In genomic region chr6:48733581-48733980, GRCh38 we compare ENCODE assay signal across 30 cellular contexts.
DNase-seq lines count a peak whose midpoint lies in the region; ATAC-seq and TF ChIP-seq lines count a peak whose summit lies in the region.
"Had no signal": no experiment of that assay in that cellular context is flagged by ENCODE, and none has a peak within 500 bp of the region (broad histone marks: within the 10 kb centered on the region; RNA-seq: fewer than 3 reads in every experiment).

No MANE protein-coding gene starts in this region.

- no peaks in the 10 kb centered on the region for H3K79me2 ChIP-seq in ACC112 (ENCODE audit: control insufficient read depth, insufficient read depth, low read length, unreplicated experiment)
- H3K79me2 ChIP-seq in GM23338 (replicated peaks; ENCODE audit: insufficient read depth): no peaks in the 10 kb centered on the region

- peaks cover 4% of the 10 kb centered on the region; the same call in 1 of the 3 replicates for H3K9me3 Mint-ChIP-seq in GM23338

- H3K4me1 ChIP-seq in ACC112 (ENCODE audit: control insufficient read depth, insufficient read depth, low read length, unreplicated experiment) (peaks cover 18% of the 10 kb centered on the region), GM23338 (ENCODE audit: insufficient read depth) (0 out of 2 replicates have a peak, but pooled peaks cover 3% of the 10 kb centered on the region)
- H3K4me1 ChIP-seq: A549, left ventricle myocardium inferior, Peyer's patch, right atrium auricular region, spleen, uterus had no signal

- H3K27me3 Mint-ChIP-seq in GM23338 (ENCODE audit: insufficient read depth, low read depth, poor library complexity): no peaks in the 10 kb centered on the region
- H3K27me3 Mint-ChIP-seq: activated T-helper 17 cell treated with anti-CD3 and anti-CD28 coated beads, Interleukin-2, amount 50 U/mL, for 72 hours; CD4-positive, CD25-positive, alpha-beta regulatory T cell; stimulated activated naive CD8-positive, alpha-beta T cell treated with anti-CD3 and anti-CD28 coated beads, Interleukin-15, Interleukin-2, amounts not matched to agents 100 ng/mL and 50 ng/mL, for 24 hours had no signal

- H3K4me3 Mint-ChIP-seq in GM23338: no peak overlapping the region
- H3K4me3 Mint-ChIP-seq: activated T-helper 17 cell treated with anti-CD3 and anti-CD28 coated beads, Interleukin-2, amount 50 U/mL, for 72 hours; CD4-positive, CD25-positive, alpha-beta regulatory T cell; mesothelial cell of epicardium; stimulated activated naive CD8-positive, alpha-beta T cell treated with anti-CD3 and anti-CD28 coated beads, Interleukin-15, Interleukin-2, amounts not matched to agents 100 ng/mL and 50 ng/mL, for 24 hours had no signal

- 0 out of 2 replicates have a peak, but pooled peaks cover 5% of the 10 kb centered on the region for H3K9me2 ChIP-seq in GM23338 (ENCODE audit: insufficient read depth)

- H3K27ac ChIP-seq in ACC112 (ENCODE audit: low read depth, low read length) (no peak overlapping the region), GM23338 (ENCODE audit: low read depth) (no peak overlapping the region)
- H3K27ac ChIP-seq: A549, left ventricle myocardium inferior, Peyer's patch, right atrium auricular region, spleen, thoracic aorta, uterus had no signal

- H3K36me3 ChIP-seq in ACC112 (ENCODE audit: insufficient read depth, low read length) (no peaks in the 10 kb centered on the region), GM23338 (ENCODE audit: insufficient read depth) (no peaks in the 10 kb centered on the region)
- H3K36me3 ChIP-seq: left ventricle myocardium inferior, Peyer's patch, right atrium auricular region, spleen, thoracic aorta, uterus had no signal

- no peak for TF ChIP-seq CTCF in GM23338 (conservative IDR thresholded peaks at IDR 0.05; ENCODE audit: low read depth in 2 of 2)

- H3F3A ChIP-seq in GM23338 (replicated peaks; ENCODE audit: low read depth): no peaks in the 10 kb centered on the region

- no peak for ATAC-seq in GM23338
- no peak for ATAC-seq in HG02885 (IDR thresholded peaks at IDR 0.05; ENCODE audit: poor library complexity, unreplicated experiment)
- ATAC-seq in HG03354 (IDR thresholded peaks at IDR 0.05; ENCODE audit: poor library complexity, severe bottlenecking, unreplicated experiment): no peak
- ATAC-seq: A549; activated T-helper 17 cell treated with anti-CD3 and anti-CD28 coated beads, Interleukin-2, amount 50 U/mL, for 72 hours; HepG2 had no signal

- no peak overlapping the region for H3K27ac Mint-ChIP-seq in GM23338
- H3K27ac Mint-ChIP-seq: activated T-helper 17 cell treated with anti-CD3 and anti-CD28 coated beads, Interleukin-2, amount 50 U/mL, for 72 hours; CD4-positive, CD25-positive, alpha-beta regulatory T cell; mesothelial cell of epicardium; stimulated activated naive CD8-positive, alpha-beta T cell treated with anti-CD3 and anti-CD28 coated beads, Interleukin-15, Interleukin-2, amounts not matched to agents 100 ng/mL and 50 ng/mL, for 24 hours had no signal

- peaks cover 9% of the 10 kb centered on the region; the same call in 2 of the 3 replicates for H3K4me1 Mint-ChIP-seq in GM23338
- H3K4me1 Mint-ChIP-seq: activated T-helper 17 cell treated with anti-CD3 and anti-CD28 coated beads, Interleukin-2, amount 50 U/mL, for 72 hours; CD4-positive, CD25-positive, alpha-beta regulatory T cell had no signal

- H3K36me3 Mint-ChIP-seq in GM23338 (ENCODE audit: low read depth): peaks cover 8% of the 10 kb centered on the region; the same call in 2 of the 3 replicates
- H3K36me3 Mint-ChIP-seq: CD4-positive, CD25-positive, alpha-beta regulatory T cell; mesothelial cell of epicardium had no signal

- peak overlapping the region; percentile 72 for H2AFZ ChIP-seq in ACC112 (ENCODE audit: low read length, unreplicated experiment)
- H2AFZ ChIP-seq in GM23338: no peak overlapping the region

- no peaks in the 10 kb centered on the region for H3K27me3 ChIP-seq in ACC112 (ENCODE audit: insufficient read depth, low read length)
- H3K27me3 ChIP-seq in GM23338 (ENCODE audit: insufficient read depth): no peaks in the 10 kb centered on the region
- H3K27me3 ChIP-seq: Peyer's patch, right atrium auricular region, spleen, uterus had no signal

- DNase-seq in HT1080 (ENCODE audit: low read depth): peak; percentile 2
- DNase-seq in RPMI7951 (ENCODE audit: low read depth): peak; percentile 36
- DNase-seq in fibroblast of peridontal ligament (ENCODE audit: extremely low read depth): peak; percentile 53
- DNase-seq in GM23338 (ENCODE audit: low spot score): no peak
- no peak for DNase-seq in OCI-M2 (lab: John Stamatoyannopoulos, UW; ENCODE audit: unreplicated experiment)
- DNase-seq: activated naive CD4-positive, alpha-beta T cell treated with anti-CD3 and anti-CD28 coated beads, Interleukin-2, amount 50 U/mL, for 16 hours; AML-193; amygdala; CD4-positive, CD25-positive, alpha-beta regulatory T cell; DND-41; left ventricle myocardium inferior; NCI-H1105 treated with DMSO at 0.1 percent for 48 hours; NCI-H2029 treated with DMSO at 0.1 percent for 48 hours; NCI-H524; Peyer's patch; posterior cingulate gyrus; SHP77 treated with DMSO at 0.1 percent for 48 hours; spleen; stimulated activated CD4-positive, alpha-beta T cell treated with anti-CD3 and anti-CD28 coated beads, Interleukin-2, amount 100 ng/mL, for 24 hours; uterus had no signal

- H4K20me1 ChIP-seq in GM23338 (replicated peaks; ENCODE audit: insufficient read depth): no peaks in the 10 kb centered on the region

- no peak overlapping the region for H3K4me3 ChIP-seq in ACC112 (ENCODE audit: low read depth, low read length)
- H3K4me3 ChIP-seq in GM23338: no peak overlapping the region
- H3K4me3 ChIP-seq: A549, left ventricle myocardium inferior, Peyer's patch, right atrium auricular region, spleen, thoracic aorta, uterus had no signal

- no peak overlapping the region for H3K4me2 ChIP-seq in GM23338
- H3K4me2 ChIP-seq: A549 had no signal

TF ChIP-seq in GM23338, 12 proteins besides CTCF, POLR2A, EP300 and RAD21 (continues in another document):
- no peak for TF ChIP-seq STAT1 (IDR thresholded peaks at IDR 0.05; ENCODE audit: unreplicated experiment)
- TF ChIP-seq, protein P1, sequence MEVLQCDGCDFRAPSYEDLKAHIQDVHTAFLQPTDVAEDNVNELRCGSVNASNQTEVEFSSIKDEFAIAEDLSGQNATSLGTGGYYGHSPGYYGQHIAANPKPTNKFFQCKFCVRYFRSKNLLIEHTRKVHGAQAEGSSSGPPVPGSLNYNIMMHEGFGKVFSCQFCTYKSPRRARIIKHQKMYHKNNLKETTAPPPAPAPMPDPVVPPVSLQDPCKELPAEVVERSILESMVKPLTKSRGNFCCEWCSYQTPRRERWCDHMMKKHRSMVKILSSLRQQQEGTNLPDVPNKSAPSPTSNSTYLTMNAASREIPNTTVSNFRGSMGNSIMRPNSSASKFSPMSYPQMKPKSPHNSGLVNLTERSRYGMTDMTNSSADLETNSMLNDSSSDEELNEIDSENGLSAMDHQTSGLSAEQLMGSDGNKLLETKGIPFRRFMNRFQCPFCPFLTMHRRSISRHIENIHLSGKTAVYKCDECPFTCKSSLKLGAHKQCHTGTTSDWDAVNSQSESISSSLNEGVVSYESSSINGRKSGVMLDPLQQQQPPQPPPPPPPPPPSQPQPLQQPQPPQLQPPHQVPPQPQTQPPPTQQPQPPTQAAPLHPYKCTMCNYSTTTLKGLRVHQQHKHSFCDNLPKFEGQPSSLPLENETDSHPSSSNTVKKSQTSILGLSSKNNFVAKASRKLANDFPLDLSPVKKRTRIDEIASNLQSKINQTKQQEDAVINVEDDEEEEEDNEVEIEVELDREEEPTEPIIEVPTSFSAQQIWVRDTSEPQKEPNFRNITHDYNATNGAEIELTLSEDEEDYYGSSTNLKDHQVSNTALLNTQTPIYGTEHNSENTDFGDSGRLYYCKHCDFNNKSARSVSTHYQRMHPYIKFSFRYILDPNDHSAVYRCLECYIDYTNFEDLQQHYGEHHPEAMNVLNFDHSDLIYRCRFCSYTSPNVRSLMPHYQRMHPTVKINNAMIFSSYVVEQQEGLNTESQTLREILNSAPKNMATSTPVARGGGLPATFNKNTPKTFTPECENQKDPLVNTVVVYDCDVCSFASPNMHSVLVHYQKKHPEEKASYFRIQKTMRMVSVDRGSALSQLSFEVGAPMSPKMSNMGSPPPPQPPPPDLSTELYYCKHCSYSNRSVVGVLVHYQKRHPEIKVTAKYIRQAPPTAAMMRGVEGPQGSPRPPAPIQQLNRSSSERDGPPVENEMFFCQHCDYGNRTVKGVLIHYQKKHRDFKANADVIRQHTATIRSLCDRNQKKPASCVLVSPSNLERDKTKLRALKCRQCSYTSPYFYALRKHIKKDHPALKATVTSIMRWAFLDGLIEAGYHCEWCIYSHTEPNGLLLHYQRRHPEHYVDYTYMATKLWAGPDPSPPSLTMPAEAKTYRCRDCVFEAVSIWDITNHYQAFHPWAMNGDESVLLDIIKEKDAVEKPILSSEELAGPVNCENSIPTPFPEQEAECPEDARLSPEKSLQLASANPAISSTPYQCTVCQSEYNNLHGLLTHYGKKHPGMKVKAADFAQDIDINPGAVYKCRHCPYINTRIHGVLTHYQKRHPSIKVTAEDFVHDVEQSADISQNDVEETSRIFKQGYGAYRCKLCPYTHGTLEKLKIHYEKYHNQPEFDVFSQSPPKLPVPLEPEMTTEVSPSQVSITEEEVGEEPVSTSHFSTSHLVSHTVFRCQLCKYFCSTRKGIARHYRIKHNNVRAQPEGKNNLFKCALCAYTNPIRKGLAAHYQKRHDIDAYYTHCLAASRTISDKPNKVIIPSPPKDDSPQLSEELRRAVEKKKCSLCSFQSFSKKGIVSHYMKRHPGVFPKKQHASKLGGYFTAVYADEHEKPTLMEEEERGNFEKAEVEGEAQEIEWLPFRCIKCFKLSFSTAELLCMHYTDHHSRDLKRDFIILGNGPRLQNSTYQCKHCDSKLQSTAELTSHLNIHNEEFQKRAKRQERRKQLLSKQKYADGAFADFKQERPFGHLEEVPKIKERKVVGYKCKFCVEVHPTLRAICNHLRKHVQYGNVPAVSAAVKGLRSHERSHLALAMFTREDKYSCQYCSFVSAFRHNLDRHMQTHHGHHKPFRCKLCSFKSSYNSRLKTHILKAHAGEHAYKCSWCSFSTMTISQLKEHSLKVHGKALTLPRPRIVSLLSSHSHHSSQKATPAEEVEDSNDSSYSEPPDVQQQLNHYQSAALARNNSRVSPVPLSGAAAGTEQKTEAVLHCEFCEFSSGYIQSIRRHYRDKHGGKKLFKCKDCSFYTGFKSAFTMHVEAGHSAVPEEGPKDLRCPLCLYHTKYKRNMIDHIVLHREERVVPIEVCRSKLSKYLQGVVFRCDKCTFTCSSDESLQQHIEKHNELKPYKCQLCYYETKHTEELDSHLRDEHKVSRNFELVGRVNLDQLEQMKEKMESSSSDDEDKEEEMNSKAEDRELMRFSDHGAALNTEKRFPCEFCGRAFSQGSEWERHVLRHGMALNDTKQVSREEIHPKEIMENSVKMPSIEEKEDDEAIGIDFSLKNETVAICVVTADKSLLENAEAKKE (CRISPR knock-in tag; IDR thresholded peaks at IDR 0.05): no peak
- no peak for TF ChIP-seq NANOG (IDR thresholded peaks at IDR 0.05; ENCODE audit: borderline replicate concordance)
- no peak for TF ChIP-seq CREB1 (CRISPR knock-in tag; IDR thresholded peaks at IDR 0.05; ENCODE audit: low read depth)
- no peak for TF ChIP-seq POLR2AphosphoS5 (IDR thresholded peaks at IDR 0.05; ENCODE audit: low read depth)
- no peak for TF ChIP-seq ZNF114 (CRISPR knock-in tag; IDR thresholded peaks at IDR 0.05)

Comparison
In these comparisons a context has a peak if more than half of its experiments do, and no peak if none do; other contexts are left out.
1. DNase-seq: peak in HT1080 (single experiment), RPMI7951 (single experiment) and fibroblast of peridontal ligament (single experiment); none in GM23338 (single experiment) and OCI-M2 (single experiment).